In the genomic region with DNA sequence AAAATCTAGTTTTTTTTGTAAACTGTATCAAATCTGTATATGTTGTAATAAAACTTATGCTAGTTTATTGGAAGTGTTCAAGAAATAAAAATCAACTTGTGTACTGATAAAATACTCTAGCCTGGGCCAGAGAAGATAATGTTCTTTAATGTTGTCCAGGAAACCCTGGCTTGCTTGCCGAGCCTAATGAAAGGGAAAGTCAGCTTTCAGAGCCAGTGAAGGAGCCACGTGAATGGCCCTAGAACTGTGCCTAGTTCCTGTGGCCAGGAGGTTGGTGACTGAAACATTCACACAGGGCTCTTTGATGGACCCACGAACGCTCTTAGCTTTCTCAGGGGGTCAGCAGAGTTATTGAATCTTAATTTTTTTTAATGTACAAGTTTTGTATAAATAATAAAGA, we compare ENCODE assay signal across 17 cellular contexts. TPM values are rescaled to one million over a fixed set of nuclear protein-coding genes. Genes with fewer than 3 reads are reported as not detected.
DNase-seq lines count a peak whose midpoint lies in the region; ATAC-seq and TF ChIP-seq lines count a peak whose summit lies in the region.
"Had no signal": no experiment of that assay in that cellular context is flagged by ENCODE, and none has a peak within 500 bp of the region (broad histone marks: within the 10 kb centered on the region; RNA-seq: fewer than 3 reads in every experiment).

No MANE protein-coding gene starts in this region.

- H3K4me3 Mint-ChIP-seq in brain: no peak overlapping the region
- H3K4me3 Mint-ChIP-seq: H9 had no signal

- intact Hi-C loops in left lung (cut with DNase I): no loop called here

- peak overlapping the region in 3 of 5 experiments; percentile 81 to 95 (median 88) for H3K27ac Mint-ChIP-seq in brain

- no peak overlapping the region for H3K27ac ChIP-seq in left lung
- H3K27ac ChIP-seq: Peyer's patch had no signal

- H3K36me3 Mint-ChIP-seq in brain: peaks cover 35% of the 10 kb centered on the region

- peaks cover 0 to 70% of the 10 kb centered on the region in 2 donors for H3K36me3 ChIP-seq in left lung

- peaks cover 47% of the 10 kb centered on the region for H3K4me1 Mint-ChIP-seq in brain

- no peaks in the 10 kb centered on the region for H3K9me3 ChIP-seq in left lung
- H3K9me3 ChIP-seq: Peyer's patch had no signal

- no peaks in the 10 kb centered on the region for H3K27me3 ChIP-seq in left lung
- H3K27me3 ChIP-seq: Peyer's patch had no signal

- H3K4me1 ChIP-seq in left lung: no peaks in the 10 kb centered on the region
- H3K4me1 ChIP-seq: Peyer's patch had no signal

- DNase-seq in LNCaP clone FGC (ENCODE audit: low read depth) (peak; percentile 70), left lobe of liver (ENCODE audit: low spot score) (no peak), superior temporal gyrus (ENCODE audit: extremely low spot score) (peak; percentile 29), left lung (no peak), activated T-cell treated with anti-CD3 and anti-CD28 coated beads for 4 hours (no peak)
- DNase-seq: DMS153, EL, H9, Karpas-422, NCI-H1417 treated with DMSO at 0.1 percent for 48 hours, NCI-H2029, NCI-H2171 treated with DMSO at 0.1 percent for 48 hours, NCI-H82, Peyer's patch, SHP77 had no signal

- no peaks in the 10 kb centered on the region for H3K27me3 Mint-ChIP-seq in brain

- H3K9me3 Mint-ChIP-seq in brain: no peaks in the 10 kb centered on the region
- H3K9me3 Mint-ChIP-seq: H9 had no signal

- ATAC-seq in left lobe of liver: peak; percentile 17
- ATAC-seq in HG03139 (IDR thresholded peaks at IDR 0.05; ENCODE audit: unreplicated experiment): no peak
- no peak for ATAC-seq in left lung

- TF ChIP-seq CTCF in LNCaP clone FGC (IDR thresholded peaks at IDR 0.05; ENCODE audit: control insufficient read depth, extremely low read depth, insufficient read depth) (no peak), brain (conservative IDR thresholded peaks at IDR 0.05) (no peak), left lung (IDR thresholded peaks at IDR 0.05) (no peak)

- H3K4me3 ChIP-seq in LNCaP clone FGC (ENCODE audit: low read depth, low read length) (no peak overlapping the region; the same call in 1 of the 2 replicates), left lung (no peak overlapping the region)
- H3K4me3 ChIP-seq: Peyer's patch had no signal

RNA-seq across cellular contexts. Expression of gene HMGCR, which starts 24.3 kb away (rescaled TPM):
- polyA plus RNA-seq in brain (ENCODE audit: insufficient read depth, low read depth, low replicate concordance): 23.0 TPM
- total RNA-seq in left lobe of liver (15.5 TPM), left lung (100 to 1,000 TPM in 1 of 2 donors, 10 to 100 TPM in 1; 77.2 to 166 TPM)

Comparison
In these comparisons a context has a peak if more than half of its experiments do, and no peak if none do; other contexts are left out.
1. DNase-seq: peak in LNCaP clone FGC (single experiment) and superior temporal gyrus (single experiment); none in left lobe of liver (single experiment), left lung (0 of 2) and activated T-cell treated with anti-CD3 and anti-CD28 coated beads for 4 hours (single experiment).